16 cellular contexts compared by ENCODE assay signal in the genomic region with DNA sequence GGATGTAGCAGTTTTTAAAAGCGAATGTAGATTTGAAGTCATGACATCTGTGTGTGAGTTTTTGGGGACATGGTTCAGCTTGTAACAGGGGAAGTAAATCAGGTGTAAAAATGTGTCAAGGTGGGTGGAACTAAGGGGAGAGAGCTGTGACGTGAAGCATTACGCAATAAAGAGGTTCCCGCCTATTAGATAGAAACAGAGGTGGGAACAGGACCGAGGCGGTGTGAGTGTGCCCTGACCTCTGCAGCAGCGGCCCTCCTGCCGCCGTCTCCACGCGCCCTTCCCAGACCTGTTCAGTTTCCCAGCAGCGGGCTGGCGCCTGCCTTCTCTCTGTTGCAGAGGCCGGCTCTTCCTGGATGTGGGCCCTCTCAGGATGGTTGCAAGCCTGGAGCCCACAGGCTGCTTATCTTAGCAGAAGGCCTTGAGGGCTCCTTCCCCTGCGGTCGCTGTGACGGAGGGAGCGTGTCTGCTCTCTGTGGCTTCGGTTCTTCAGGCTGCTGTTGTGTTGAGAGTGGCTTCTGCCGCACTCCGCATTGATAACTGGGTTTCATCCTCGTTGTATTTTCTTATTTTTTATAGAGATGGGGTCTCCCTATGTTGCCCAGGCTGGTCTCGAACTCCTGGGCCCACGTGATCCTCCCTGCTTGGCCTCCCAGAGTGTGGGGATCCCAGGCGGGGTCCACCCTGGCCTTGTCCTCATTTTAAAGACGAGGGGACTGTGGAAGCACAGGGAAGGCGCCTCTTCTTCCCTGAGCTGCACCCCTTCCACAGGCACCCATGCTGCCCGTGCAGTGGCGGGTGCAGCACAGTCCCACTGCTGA.
A peak's percentile ranks its signal among the peaks of the same experiment; 100 is the strongest.
DNase-seq lines count a peak whose midpoint lies in the region; ATAC-seq, FAIRE-seq and TF ChIP-seq lines count a peak whose summit lies in the region.
"Had no signal": no experiment of that assay in that cellular context is flagged by ENCODE, and none has a peak within 500 bp of the region (broad histone marks: within the 10 kb centered on the region; RNA-seq: fewer than 3 reads in every experiment).

No MANE protein-coding gene starts in this region.

- no CpG with 5 or more reads among the region's 29 CpGs for WGBS in trophoblast cell (ENCODE audit: extremely low coverage, insufficient coverage, insufficient read length)

- H3K27me3 ChIP-seq in cardiac muscle cell (no peaks in the 10 kb centered on the region), SJSA1 (replicated peaks) (no peaks in the 10 kb centered on the region), trophoblast cell (ENCODE audit: insufficient read depth, low read length) (no peaks in the 10 kb centered on the region)
- H3K27me3 ChIP-seq: brain microvascular endothelial cell, suprapubic skin had no signal

- no peak overlapping the region for H2BK5ac ChIP-seq in trophoblast cell (ENCODE audit: low read depth, low read length, poor library complexity)

- no peak for DNase-seq in cardiac muscle cell (ENCODE audit: low read depth in 1 of 2, low spot score in 1 of 2)
- no peak for DNase-seq in Right ventricle myocardium superior
- DNase-seq in SJSA1 (ENCODE audit: low read depth in 1 of 2, low spot score in 2 of 2), result no peak
- DNase-seq in erythroblast (lab: John Stamatoyannopoulos, UW), result peak; percentile 67 to 89
- peak; percentile 78 for DNase-seq in trophoblast cell
- no peak for DNase-seq in G401 (ENCODE audit: low spot score)
- DNase-seq in urothelium cell line (ENCODE audit: low spot score), result no peak
- no peak for DNase-seq in NOMO-1 treated with DMSO at 0.1 percent for 48 hours (lab: John Stamatoyannopoulos, UW; ENCODE audit: unreplicated experiment)
- DNase-seq: activated CD4-positive, alpha-beta T cell treated with anti-CD3 and anti-CD28 coated beads for 48 hours; activated T-cell treated with anti-CD3 and anti-CD28 coated beads for 4 hours; brain microvascular endothelial cell; NCI-H2029 treated with DMSO at 0.1 percent for 48 hours; NCI-H524; SIG-M5 had no signal

- no peak overlapping the region for H3K9ac ChIP-seq in trophoblast cell (ENCODE audit: low read length)

- intact Hi-C loops in Right ventricle myocardium superior (cut with DNase I), result no loop called here

- peak overlapping the region; percentile 25 for H4K91ac ChIP-seq in trophoblast cell (ENCODE audit: low read depth, low read length)

- no peak overlapping the region for H3K4ac ChIP-seq in trophoblast cell (ENCODE audit: low read depth, low read length)

- no peak overlapping the region for H2BK120ac ChIP-seq in trophoblast cell (ENCODE audit: insufficient read depth, low read length, poor library complexity)

- H4K8ac ChIP-seq in trophoblast cell (ENCODE audit: low read depth, low read length), result no peak overlapping the region

- no peak overlapping the region for H3K4me2 ChIP-seq in trophoblast cell (ENCODE audit: low read length)

- H3K27ac ChIP-seq in cardiac muscle cell, result peak overlapping the region; percentile 23
- H3K27ac ChIP-seq in SJSA1, result 0 out of 2 replicates have a peak overlapping the region, but pooled peaks have one; percentile 24
- no peak overlapping the region for H3K27ac ChIP-seq in trophoblast cell (ENCODE audit: low read depth, low read length)
- H3K27ac ChIP-seq: brain microvascular endothelial cell, suprapubic skin had no signal

- H2AFZ ChIP-seq in trophoblast cell (ENCODE audit: insufficient read depth, low read length, poor library complexity), result no peak overlapping the region

- peaks cover 3% of the 10 kb centered on the region for H3K79me2 ChIP-seq in trophoblast cell (ENCODE audit: control insufficient read depth, insufficient read depth, low read length, poor library complexity)

- no peak for TF ChIP-seq CTCF in cardiac muscle cell (IDR thresholded peaks at IDR 0.05; ENCODE audit: low read depth, low read length)

- no peak for FAIRE-seq in urothelium cell line (lab: Jason Lieb, UNC)

- no peak for ATAC-seq in Right ventricle myocardium superior (ENCODE audit: poor library complexity)
- ATAC-seq: HCT116 had no signal

- no peaks in the 10 kb centered on the region for H3K9me3 ChIP-seq in cardiac muscle cell (ENCODE audit: low read depth)
- H3K9me3 ChIP-seq in SJSA1 (replicated peaks), result no peaks in the 10 kb centered on the region
- no peaks in the 10 kb centered on the region for H3K9me3 ChIP-seq in trophoblast cell (ENCODE audit: insufficient read depth, low read depth, low read length)
- H3K9me3 ChIP-seq: suprapubic skin had no signal

- in situ Hi-C loops in G401 (cut with HindIII; ENCODE audit: low sequenced_read_pairs), result no loop called here

- no peak overlapping the region for H3K23ac ChIP-seq in trophoblast cell (ENCODE audit: low read length)

- H3K36me3 ChIP-seq in cardiac muscle cell (no peaks in the 10 kb centered on the region), SJSA1 (peaks cover 68% of the 10 kb centered on the region), trophoblast cell (ENCODE audit: control insufficient read depth in 1 of 2, insufficient read depth in 2 of 2, low read length in 2 of 2) (peaks cover 26 to 34% of the 10 kb centered on the region in 2 experiments)

- no peak overlapping the region for H2AK5ac ChIP-seq in trophoblast cell (ENCODE audit: low read length)

- H3K4me3 ChIP-seq in cardiac muscle cell, result no peak overlapping the region
- H3K4me3 ChIP-seq in SJSA1, result no peak overlapping the region
- no peak overlapping the region for H3K4me3 ChIP-seq in trophoblast cell (ENCODE audit: low read depth, low read length)
- H3K4me3 ChIP-seq: suprapubic skin had no signal

- H3K79me1 ChIP-seq in trophoblast cell (ENCODE audit: low read length), result no peaks in the 10 kb centered on the region

- H3K4me1 ChIP-seq in cardiac muscle cell (ENCODE audit: low read depth) (peaks cover 18% of the 10 kb centered on the region), SJSA1 (replicated peaks) (peaks cover 52% of the 10 kb centered on the region), trophoblast cell (ENCODE audit: control insufficient read depth in 1 of 2, insufficient read depth in 2 of 2, low read length in 2 of 2) (peaks cover 24 to 28% of the 10 kb centered on the region in 2 experiments)

- peak; percentile 49 for TF ChIP-seq POLR2A in erythroblast (IDR thresholded peaks at IDR 0.05; ENCODE audit: low read length)

- peak overlapping the region; percentile 28 for H3K18ac ChIP-seq in trophoblast cell (ENCODE audit: low read length)

- H2BK12ac ChIP-seq in trophoblast cell (ENCODE audit: low read length), result no peak overlapping the region

- no peak overlapping the region for H4K12ac ChIP-seq in trophoblast cell (ENCODE audit: low read depth, low read length)

- H3K14ac ChIP-seq in trophoblast cell (ENCODE audit: low read length), result no peak overlapping the region

Comparison
In these comparisons a context has a peak if more than half of its experiments do, and no peak if none do; other contexts are left out.
1. DNase-seq: peak in erythroblast (2 of 2) and trophoblast cell (2 of 2); none in cardiac muscle cell (0 of 2), Right ventricle myocardium superior (single experiment), SJSA1 (0 of 2), G401 (single experiment), urothelium cell line (single experiment) and NOMO-1 treated with DMSO at 0.1 percent for 48 hours (single experiment).